ENCODE assay signal across 11 cellular contexts in genomic region chr13:43805071-43805468, GRCh38. TPM values are rescaled to one million over a fixed set of nuclear protein-coding genes. Genes with fewer than 3 reads are reported as not detected.
DNase-seq lines count a peak whose midpoint lies in the region; ATAC-seq, FAIRE-seq and TF ChIP-seq lines count a peak whose summit lies in the region.
"Had no signal": no experiment of that assay in that cellular context is flagged by ENCODE, and none has a peak within 500 bp of the region (broad histone marks: within the 10 kb centered on the region; RNA-seq: fewer than 3 reads in every experiment).

No MANE protein-coding gene starts in this region.

- H3K27ac ChIP-seq in OCI-LY3 (ENCODE audit: low read length) (no peak overlapping the region), kidney (ENCODE audit: low read depth in 2 of 2, low read length in 2 of 2) (no peak overlapping the region)
- H3K27ac ChIP-seq: BLaER1, lower lobe of right lung had no signal

- H3K27me3 ChIP-seq in OCI-LY3 (ENCODE audit: low read depth, low read length): 0 out of 2 replicates have a peak, but pooled peaks cover 5% of the 10 kb centered on the region
- H3K27me3 ChIP-seq: BLaER1 had no signal

- H3K4me1 ChIP-seq in OCI-LY3 (ENCODE audit: low read length) (peaks cover 27% of the 10 kb centered on the region), kidney (ENCODE audit: control insufficient read depth in 1 of 2, insufficient read depth in 1 of 2, low read depth in 1 of 2, low read length in 2 of 2) (no peaks in the 10 kb centered on the region)
- H3K4me1 ChIP-seq: BLaER1 had no signal

- DNase-seq in NCI-H2171 treated with DMSO at 0.1 percent for 48 hours (lab: John Stamatoyannopoulos, UW) (peak; percentile 9), NCI-H2171 (lab: John Stamatoyannopoulos, UW) (no peak), fibroblast of gingiva (ENCODE audit: low read depth) (peak; percentile 63), skeletal muscle cell (ENCODE audit: low read depth) (peak; percentile 98), kidney (no peak)
- no peak for DNase-seq in effector CD8-positive, alpha-beta T cell (lab: John Stamatoyannopoulos, UW)
- DNase-seq: activated CD4-positive, alpha-beta T cell treated with anti-CD3 and anti-CD28 coated beads for 1 hour; lower lobe of right lung had no signal

- no peak for ATAC-seq in GM18498 (IDR thresholded peaks at IDR 0.05; ENCODE audit: unreplicated experiment)

- H3K4me3 ChIP-seq in OCI-LY3 (ENCODE audit: low read length): peak overlapping the region; percentile 22; the same call in 1 of the 2 replicates
- peak overlapping the region; percentile 31 for H3K4me3 ChIP-seq in skeletal muscle cell (ENCODE audit: low read depth, low read length)
- no peak overlapping the region for H3K4me3 ChIP-seq in kidney (ENCODE audit: low read length in 2 of 2)
- H3K4me3 ChIP-seq: BLaER1, lower lobe of right lung had no signal

- H3K36me3 ChIP-seq in OCI-LY3 (replicated peaks; ENCODE audit: low read depth, low read length) (no peaks in the 10 kb centered on the region), kidney (ENCODE audit: control insufficient read depth in 1 of 2, insufficient read depth in 2 of 2, low read length in 2 of 2) (no peaks in the 10 kb centered on the region)
- H3K36me3 ChIP-seq: BLaER1, lower lobe of right lung had no signal

- H3K9ac ChIP-seq in OCI-LY3 (ENCODE audit: low read length): no peak overlapping the region
- no peak overlapping the region for H3K9ac ChIP-seq in kidney (ENCODE audit: low read length in 2 of 2)
- H3K9ac ChIP-seq: BLaER1 had no signal

- peak overlapping the region; percentile 66 for H2AFZ ChIP-seq in OCI-LY3 (ENCODE audit: low read depth, low read length)

- H3K9me3 ChIP-seq in OCI-LY3 (ENCODE audit: insufficient read depth, low read length): no peaks in the 10 kb centered on the region
- no peaks in the 10 kb centered on the region for H3K9me3 ChIP-seq in kidney (ENCODE audit: control insufficient read depth in 1 of 2, low read length in 2 of 2)
- H3K9me3 ChIP-seq: BLaER1, lower lobe of right lung had no signal

- TF ChIP-seq CTCF in OCI-LY3 (IDR thresholded peaks at IDR 0.05; ENCODE audit: low read depth, low read length) (no peak), kidney (IDR thresholded peaks at IDR 0.05; ENCODE audit: borderline replicate concordance, extremely low read depth, insufficient read depth) (no peak)

- H4K20me1 ChIP-seq in OCI-LY3 (ENCODE audit: insufficient read depth, low read length): no peaks in the 10 kb centered on the region
- H4K20me1 ChIP-seq: BLaER1 had no signal

- no peak for FAIRE-seq in kidney (lab: Jason Lieb, UNC)

- no peaks in the 10 kb centered on the region for H3K79me2 ChIP-seq in OCI-LY3 (ENCODE audit: low read length)

- peak overlapping the region; percentile 57 for H3K4me2 ChIP-seq in OCI-LY3 (ENCODE audit: low read length)
- H3K4me2 ChIP-seq: BLaER1 had no signal

- intact Hi-C loops in kidney (cut with DNase I): loop anchor here (10.0 kb wide), 1 partner anchor 500 kb away; no protein-coding TSS in a partner anchor

RNA-seq across cellular contexts. Expression of gene ENOX1, which starts 18.3 kb away (rescaled TPM):
- total RNA-seq in kidney: 4.9 TPM
- 6.8 TPM for polyA plus RNA-seq in kidney (ENCODE audit: insufficient read depth, low read depth, low replicate concordance)

Comparison
In these comparisons a context has a peak if more than half of its experiments do, and no peak if none do; other contexts are left out.
1. DNase-seq: peak in NCI-H2171 treated with DMSO at 0.1 percent for 48 hours (single experiment), fibroblast of gingiva (single experiment) and skeletal muscle cell (single experiment); none in NCI-H2171 (single experiment), effector CD8-positive, alpha-beta T cell (single experiment) and kidney (single experiment).
2. H3K4me3 ChIP-seq: peak in OCI-LY3 (single experiment) and skeletal muscle cell (single experiment); none in kidney (0 of 2).